10 cellular contexts compared by ENCODE assay signal in the genomic region with DNA sequence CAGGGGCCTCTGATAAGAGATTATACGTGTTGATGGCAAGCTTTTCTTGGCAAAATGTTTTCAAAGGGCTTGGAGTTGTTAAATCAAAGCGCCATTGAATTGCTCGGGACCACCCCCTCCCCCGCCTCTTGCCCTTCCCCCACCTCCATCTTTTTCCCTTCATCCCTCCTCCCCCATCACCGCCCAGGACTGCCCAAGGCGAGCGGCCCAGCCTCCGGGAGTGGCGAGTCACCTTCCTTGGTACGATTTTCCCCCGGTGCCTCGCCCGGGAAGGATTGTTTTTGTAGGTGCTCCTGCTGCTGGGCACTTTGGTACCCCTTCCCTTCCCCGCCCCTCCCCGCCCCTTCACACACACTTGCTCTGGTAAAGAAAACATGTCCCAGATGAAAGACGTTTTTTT.
DNase-seq lines count a peak whose midpoint lies in the region; ATAC-seq, FAIRE-seq and TF ChIP-seq lines count a peak whose summit lies in the region.
"Had no signal": no experiment of that assay in that cellular context is flagged by ENCODE, and none has a peak within 500 bp of the region (broad histone marks: within the 10 kb centered on the region; RNA-seq: fewer than 3 reads in every experiment).

No MANE protein-coding gene starts in this region.

- no peak overlapping the region for H3K27ac ChIP-seq in pancreas

- no peaks in the 10 kb centered on the region for H3K9me3 Mint-ChIP-seq in IgD-negative memory B cell
- no peaks in the 10 kb centered on the region for H3K9me3 Mint-ChIP-seq in stimulated activated naive B cell treated with anti-CD40 and anti-IgM and Interleukin-4, amounts not matched to agents 10 μg/mL and 1 μg/mL and 100 μg/mL, for 72 hours

- peaks cover 0 to 29% (median 4%) of the 10 kb centered on the region in 4 donors for H3K27me3 ChIP-seq in pancreas

- peaks cover 4% of the 10 kb centered on the region for H3K36me3 Mint-ChIP-seq in IgD-negative memory B cell
- H3K36me3 Mint-ChIP-seq in stimulated activated naive B cell treated with anti-CD40 and anti-IgM and Interleukin-4, amounts not matched to agents 10 μg/mL and 1 μg/mL and 100 μg/mL, for 72 hours, result no peaks in the 10 kb centered on the region

- no peaks in the 10 kb centered on the region for H3K9me3 ChIP-seq in pancreas

- peaks cover 52% of the 10 kb centered on the region for H3K27me3 Mint-ChIP-seq in IgD-negative memory B cell
- H3K27me3 Mint-ChIP-seq in stimulated activated naive B cell treated with anti-CD40 and anti-IgM and Interleukin-4, amounts not matched to agents 10 μg/mL and 1 μg/mL and 100 μg/mL, for 72 hours, result peaks cover 62 to 82% of the 10 kb centered on the region in 2 donors

- H3K4me3 ChIP-seq in choroid plexus epithelial cell (ENCODE audit: low read depth, low read length) (peak overlapping the region; percentile 53), pancreas (peak overlapping the region in 2 of 4 donors; percentile 36 to 52)

- peaks cover 0 to 7% (median 6%) of the 10 kb centered on the region in 3 donors for H3K4me1 ChIP-seq in pancreas

- H3K36me3 ChIP-seq in pancreas, result no peaks in the 10 kb centered on the region

- TF ChIP-seq CTCF in choroid plexus epithelial cell (conservative IDR thresholded peaks at IDR 0.05; ENCODE audit: low read depth, low read length) (no peak), pancreas (IDR thresholded peaks at IDR 0.05) (no peak)

- DNase-seq in choroid plexus epithelial cell (ENCODE audit: low read depth) (no peak), medulla oblongata (ENCODE audit: extremely low spot score) (peak; percentile 15), pancreas (no peak), HuH-7 (ENCODE audit: low spot score) (no peak)
- no peak for DNase-seq in stimulated activated naive B cell treated with anti-CD40 and anti-IgM and Interleukin-4, amounts not matched to agents 10 μg/mL and 1 μg/mL and 100 μg/mL, for 72 hours
- DNase-seq: DMS79 treated with DMSO at 0.1 percent for 48 hours; HCEC 1CT; stimulated activated CD4-positive, alpha-beta T cell treated with anti-CD3 and anti-CD28 coated beads, Interleukin-4, amount 100 ng/mL, for 24 hours had no signal

- no peak for ATAC-seq in stimulated activated naive B cell treated with anti-CD40 and anti-IgM and Interleukin-4, amounts not matched to agents 10 μg/mL and 1 μg/mL and 100 μg/mL, for 72 hours (replicated peaks)
- no peak for ATAC-seq in pancreas
- ATAC-seq in GM21360 (IDR thresholded peaks at IDR 0.05; ENCODE audit: unreplicated experiment), result no peak

- 42 to 53% methylated on average over 12 to 16 of the region's 16 CpGs for WGBS in pancreas, 2 donors

- H3K27ac Mint-ChIP-seq in IgD-negative memory B cell, result no peak overlapping the region
- peak overlapping the region; percentile 59 for H3K27ac Mint-ChIP-seq in stimulated activated naive B cell treated with anti-CD40 and anti-IgM and Interleukin-4, amounts not matched to agents 10 μg/mL and 1 μg/mL and 100 μg/mL, for 72 hours

- no peak for FAIRE-seq in pancreas (lab: Jason Lieb, UNC)

- H3K4me1 Mint-ChIP-seq in IgD-negative memory B cell, result peaks cover 0 to 27% (median 12%) of the 10 kb centered on the region in 3 donors
- peaks cover 16 to 46% of the 10 kb centered on the region in 2 donors for H3K4me1 Mint-ChIP-seq in stimulated activated naive B cell treated with anti-CD40 and anti-IgM and Interleukin-4, amounts not matched to agents 10 μg/mL and 1 μg/mL and 100 μg/mL, for 72 hours

- peak overlapping the region in 3 of 4 donors; percentile 51 to 75 (median 75) for H3K4me3 Mint-ChIP-seq in IgD-negative memory B cell
- H3K4me3 Mint-ChIP-seq in stimulated activated naive B cell treated with anti-CD40 and anti-IgM and Interleukin-4, amounts not matched to agents 10 μg/mL and 1 μg/mL and 100 μg/mL, for 72 hours, result peak overlapping the region; percentile 76 to 81

- intact Hi-C loops in pancreas (cut with DNase I), result no loop called here
